ENCODE assay signal across 23 cellular contexts in the genomic region with DNA sequence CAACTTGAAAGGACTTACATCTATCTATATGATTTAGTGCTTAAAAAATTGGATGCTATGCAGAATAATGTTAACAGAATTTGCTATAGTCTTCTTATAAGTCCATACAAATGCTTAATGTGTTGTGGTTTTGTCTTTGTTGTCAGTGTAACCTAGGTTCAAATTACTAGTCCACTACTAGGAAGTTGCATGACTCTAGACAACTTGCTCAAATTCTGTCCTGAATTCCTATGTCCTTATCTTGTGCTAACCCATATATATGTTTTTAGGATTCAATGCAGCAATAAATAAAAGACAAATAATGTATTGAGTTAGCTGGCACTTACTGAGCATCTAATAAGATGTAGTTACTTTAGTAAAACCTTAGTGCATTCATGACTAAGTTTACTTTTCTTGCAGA.
DNase-seq lines count a peak whose midpoint lies in the region; ATAC-seq, FAIRE-seq and TF ChIP-seq lines count a peak whose summit lies in the region.
"Had no signal": no experiment of that assay in that cellular context is flagged by ENCODE, and none has a peak within 500 bp of the region (broad histone marks: within the 10 kb centered on the region; RNA-seq: fewer than 3 reads in every experiment).

No MANE protein-coding gene starts in this region.

- H3K9me1 ChIP-seq in K562 (ENCODE audit: control insufficient read depth, insufficient read depth, low read length), result no peaks in the 10 kb centered on the region

- no peak for TF ChIP-seq RAD21 in K562 (CRISPR knock-in tag; conservative IDR thresholded peaks at IDR 0.05 in 1 of 2, IDR thresholded peaks at IDR 0.05 in 1 of 2)

- no peaks in the 10 kb centered on the region for H4K20me1 ChIP-seq in K562 (replicated peaks; ENCODE audit: control insufficient read depth, insufficient read depth, low read length)
- H4K20me1 ChIP-seq: BLaER1 had no signal

- no peak overlapping the region for H3K4me3 ChIP-seq in K562
- H3K4me3 ChIP-seq: A549, BLaER1 had no signal

- no peaks in the 10 kb centered on the region for H3K9me3 ChIP-seq in K562 (replicated peaks; ENCODE audit: control insufficient read depth, insufficient read depth, low read depth, low read length)
- H3K9me3 ChIP-seq: A549, BE2C, BLaER1 had no signal

- in situ Hi-C loops in K562 (cut with MboI), result no loop called here

- no peaks in the 10 kb centered on the region for H3K27me3 ChIP-seq in K562 (ENCODE audit: control insufficient read depth in 2 of 2, insufficient read depth in 2 of 2, low read length in 2 of 2)
- H3K27me3 ChIP-seq: BE2C, BLaER1 had no signal

- H3K4me1 ChIP-seq in K562 (replicated peaks in 1 of 2; ENCODE audit: control insufficient read depth in 2 of 2, insufficient read depth in 2 of 2, low read length in 2 of 2), result peaks cover 0 to 34% of the 10 kb centered on the region in 2 experiments; a peak in 3 of 5 replicates
- H3K4me1 ChIP-seq: A549, BLaER1 had no signal

- H3K9ac ChIP-seq in K562 (ENCODE audit: insufficient read depth in 1 of 2, low read depth in 2 of 2, low read length in 2 of 2), result no peak overlapping the region
- H3K9ac ChIP-seq: BLaER1 had no signal

- DNase-seq in DMS114 treated with DMSO at 0.1 percent for 48 hours (lab: John Stamatoyannopoulos, UW; ENCODE audit: unreplicated experiment) (peak; percentile 80), OCI-M1 (lab: John Stamatoyannopoulos, UW) (peak; percentile 60), K562 (ENCODE audit: extremely low read depth in 1 of 4, low spot score in 3 of 4) (peak in 2 of 4 experiments; percentile 17 to 34), DMS153 (lab: John Stamatoyannopoulos, UW) (no peak), putamen (ENCODE audit: low spot score) (no peak)
- DNase-seq: BE2C; C1 segment of cervical spinal cord; CD4-positive, alpha-beta memory T cell; CD4-positive, CD25-positive, alpha-beta regulatory T cell; CD8-positive, alpha-beta memory T cell; COR-L47; DMS 273 treated with DMSO at 0.1 percent for 48 hours; DMS53; DMS79; DND-41; EL; GDM1 had no signal

- no TSS peak for BruUV-seq in K562 (replicated peaks; lab: Mats Ljungman, UMichigan)

- no peak for TF ChIP-seq EP300 in K562 (IDR thresholded peaks at IDR 0.05; ENCODE audit: low read length)

- no peak for TF ChIP-seq CTCF in K562 (IDR thresholded peaks at IDR 0.05 in 2 of 3, conservative IDR thresholded peaks at IDR 0.05 in 1 of 3; ENCODE audit: insufficient read depth in 2 of 3, low read depth in 1 of 3, low read length in 3 of 3)

- H3K36me3 ChIP-seq in K562 (ENCODE audit: control insufficient read depth, insufficient read depth, low read length), result no peaks in the 10 kb centered on the region
- H3K36me3 ChIP-seq: BE2C, BLaER1 had no signal

- POLR2A ChIA-PET in K562 (lab: Yijun Ruan, JAX), result no interaction called here

- intact Hi-C loops in K562 (cut with micrococcal nuclease), result loop anchor here (2.0 to 5.0 kb wide), 2 partner anchors 43 to 89 kb away; no protein-coding TSS in a partner anchor

- TF ChIP-seq POLR2A in K562 (conservative IDR thresholded peaks at IDR 0.05), result no peak

- peak; percentile 22; the same call in 2 of the 3 replicates for ATAC-seq in K562
- no peak for ATAC-seq in HG03159 (IDR thresholded peaks at IDR 0.05; ENCODE audit: unreplicated experiment)
- ATAC-seq: A549 had no signal

- CTCF ChIA-PET in K562 (lab: Yijun Ruan, JAX; ENCODE audit: low intra/inter-chr PET ratio), result no interaction called here

- no peak overlapping the region; the same call in 2 of the 3 replicates for H3K27ac ChIP-seq in K562 (ENCODE audit: extremely low read depth, low read depth, low read length)
- H3K27ac ChIP-seq: 22Rv1, A549, BLaER1 had no signal

- H2AFZ ChIP-seq in K562 (ENCODE audit: low read depth, low read length), result peak overlapping the region; percentile 77

- no peak overlapping the region for H3K4me2 ChIP-seq in K562 (ENCODE audit: insufficient read depth, low read length)
- H3K4me2 ChIP-seq: A549, BLaER1 had no signal

- FAIRE-seq in K562 (lab: Jason Lieb, UNC), result no peak
- FAIRE-seq: A549, GM12891, GM19239 had no signal

- no peaks in the 10 kb centered on the region for H3K79me2 ChIP-seq in K562 (ENCODE audit: control insufficient read depth, insufficient read depth, low read length)

TF ChIP-seq in K562, 482 proteins besides CTCF, POLR2A, EP300 and RAD21:
- TF ChIP-seq, protein P1, sequence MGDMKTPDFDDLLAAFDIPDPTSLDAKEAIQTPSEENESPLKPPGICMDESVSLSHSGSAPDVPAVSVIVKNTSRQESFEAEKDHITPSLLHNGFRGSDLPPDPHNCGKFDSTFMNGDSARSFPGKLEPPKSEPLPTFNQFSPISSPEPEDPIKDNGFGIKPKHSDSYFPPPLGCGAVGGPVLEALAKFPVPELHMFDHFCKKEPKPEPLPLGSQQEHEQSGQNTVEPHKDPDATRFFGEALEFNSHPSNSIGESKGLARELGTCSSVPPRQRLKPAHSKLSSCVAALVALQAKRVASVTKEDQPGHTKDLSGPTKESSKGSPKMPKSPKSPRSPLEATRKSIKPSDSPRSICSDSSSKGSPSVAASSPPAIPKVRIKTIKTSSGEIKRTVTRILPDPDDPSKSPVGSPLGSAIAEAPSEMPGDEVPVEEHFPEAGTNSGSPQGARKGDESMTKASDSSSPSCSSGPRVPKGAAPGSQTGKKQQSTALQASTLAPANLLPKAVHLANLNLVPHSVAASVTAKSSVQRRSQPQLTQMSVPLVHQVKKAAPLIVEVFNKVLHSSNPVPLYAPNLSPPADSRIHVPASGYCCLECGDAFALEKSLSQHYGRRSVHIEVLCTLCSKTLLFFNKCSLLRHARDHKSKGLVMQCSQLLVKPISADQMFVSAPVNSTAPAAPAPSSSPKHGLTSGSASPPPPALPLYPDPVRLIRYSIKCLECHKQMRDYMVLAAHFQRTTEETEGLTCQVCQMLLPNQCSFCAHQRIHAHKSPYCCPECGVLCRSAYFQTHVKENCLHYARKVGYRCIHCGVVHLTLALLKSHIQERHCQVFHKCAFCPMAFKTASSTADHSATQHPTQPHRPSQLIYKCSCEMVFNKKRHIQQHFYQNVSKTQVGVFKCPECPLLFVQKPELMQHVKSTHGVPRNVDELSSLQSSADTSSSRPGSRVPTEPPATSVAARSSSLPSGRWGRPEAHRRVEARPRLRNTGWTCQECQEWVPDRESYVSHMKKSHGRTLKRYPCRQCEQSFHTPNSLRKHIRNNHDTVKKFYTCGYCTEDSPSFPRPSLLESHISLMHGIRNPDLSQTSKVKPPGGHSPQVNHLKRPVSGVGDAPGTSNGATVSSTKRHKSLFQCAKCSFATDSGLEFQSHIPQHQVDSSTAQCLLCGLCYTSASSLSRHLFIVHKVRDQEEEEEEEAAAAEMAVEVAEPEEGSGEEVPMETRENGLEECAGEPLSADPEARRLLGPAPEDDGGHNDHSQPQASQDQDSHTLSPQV (IDR thresholded peaks at IDR 0.05), result peak; percentile 56; the same call in 1 of the 2 replicates
- TF ChIP-seq SETDB1 (IDR thresholded peaks at IDR 0.05; ENCODE audit: low read length) (no peak), RBM39 (optimal IDR thresholded peaks at IDR 0.05; ENCODE audit: low read depth, low read length) (no peak), KAT7 (CRISPR knock-in tag; IDR thresholded peaks at IDR 0.05; ENCODE audit: borderline replicate concordance) (no peak), DEAF1 (CRISPR knock-in tag; IDR thresholded peaks at IDR 0.05) (no peak), ASH1L (IDR thresholded peaks at IDR 0.05; ENCODE audit: borderline replicate concordance, low read depth, partially characterized antibody) (no peak), GATAD2B (IDR thresholded peaks at IDR 0.05; ENCODE audit: borderline replicate concordance) (0 out of 2 replicates have a peak, but pooled peaks have one; percentile 33), STAT5A (IDR thresholded peaks at IDR 0.05; ENCODE audit: borderline replicate concordance, low read length) (0 out of 2 replicates have a peak, but pooled peaks have one; percentile 9), ZNF764 (CRISPR knock-in tag; IDR thresholded peaks at IDR 0.05; ENCODE audit: low read depth) (no peak), JUN (IDR thresholded peaks at IDR 0.05; ENCODE audit: borderline replicate concordance, low read depth, low read length) (no peak), JUN (CRISPR knock-in tag; IDR thresholded peaks at IDR 0.05; ENCODE audit: borderline replicate concordance) (no peak), COPS2 (conservative IDR thresholded peaks at IDR 0.05) (no peak), ZNF589 (CRISPR knock-in tag; IDR thresholded peaks at IDR 0.05; ENCODE audit: low read depth) (no peak), HMBOX1 (IDR thresholded peaks at IDR 0.05) (peak; percentile 95)
- TF ChIP-seq, protein P2, sequence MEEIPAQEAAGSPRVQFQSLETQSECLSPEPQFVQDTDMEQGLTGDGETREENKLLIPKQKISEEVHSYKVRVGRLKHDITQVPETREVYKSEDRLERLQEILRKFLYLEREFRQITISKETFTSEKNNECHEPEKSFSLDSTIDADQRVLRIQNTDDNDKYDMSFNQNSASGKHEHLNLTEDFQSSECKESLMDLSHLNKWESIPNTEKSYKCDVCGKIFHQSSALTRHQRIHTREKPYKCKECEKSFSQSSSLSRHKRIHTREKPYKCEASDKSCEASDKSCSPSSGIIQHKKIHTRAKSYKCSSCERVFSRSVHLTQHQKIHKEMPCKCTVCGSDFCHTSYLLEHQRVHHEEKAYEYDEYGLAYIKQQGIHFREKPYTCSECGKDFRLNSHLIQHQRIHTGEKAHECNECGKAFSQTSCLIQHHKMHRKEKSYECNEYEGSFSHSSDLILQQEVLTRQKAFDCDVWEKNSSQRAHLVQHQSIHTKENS (CRISPR knock-in tag; IDR thresholded peaks at IDR 0.05), result no peak

Comparison
In these comparisons a context has a peak if more than half of its experiments do, and no peak if none do; other contexts are left out.
1. DNase-seq: peak in DMS114 treated with DMSO at 0.1 percent for 48 hours (single experiment) and OCI-M1 (single experiment); none in DMS153 (single experiment) and putamen (single experiment).